9 cellular contexts compared by ENCODE assay signal in genomic region chr2:191625016-191625415, GRCh38. TPM values are rescaled to one million over a fixed set of nuclear protein-coding genes. Genes with fewer than 3 reads are reported as not detected.
DNase-seq lines count a peak whose midpoint lies in the region; ATAC-seq and TF ChIP-seq lines count a peak whose summit lies in the region.
"Had no signal": no experiment of that assay in that cellular context is flagged by ENCODE, and none has a peak within 500 bp of the region (broad histone marks: within the 10 kb centered on the region; RNA-seq: fewer than 3 reads in every experiment).

No MANE protein-coding gene starts in this region.

- no peak overlapping the region for H3K27ac ChIP-seq in esophagus muscularis mucosa (replicated peaks in 1 of 4)
- H3K27ac ChIP-seq: adrenal gland had no signal

- H3K4me1 Mint-ChIP-seq in Calu3 (ENCODE audit: low read depth, unreplicated experiment): peaks cover 85% of the 10 kb centered on the region
- H3K4me1 Mint-ChIP-seq in activated naive CD4-positive, alpha-beta T cell treated with anti-CD3 and anti-CD28 coated beads, Interleukin-2, amount 10 ng/mL, durations not matched to agents 7 days and 5 days: peaks cover 67% of the 10 kb centered on the region

- no peaks in the 10 kb centered on the region for H3K4me1 ChIP-seq in esophagus muscularis mucosa
- H3K4me1 ChIP-seq: adrenal gland had no signal

- no peak for ATAC-seq in GM18505 (IDR thresholded peaks at IDR 0.05; ENCODE audit: unreplicated experiment)

- DNase-seq in Calu3: no peak
- DNase-seq in HCEC 1CT: peak; percentile 26
- peak; percentile 81 for DNase-seq in NOMO-1 treated with DMSO at 0.1 percent for 48 hours (lab: John Stamatoyannopoulos, UW; ENCODE audit: unreplicated experiment)
- peak; percentile 57 for DNase-seq in activated naive CD4-positive, alpha-beta T cell treated with anti-CD3 and anti-CD28 coated beads, Interleukin-2, amount 10 ng/mL, durations not matched to agents 7 days and 5 days
- DNase-seq in stimulated activated CD8-positive, alpha-beta memory T cell treated with anti-CD3 and anti-CD28 coated beads, Interleukin-12 subunit alpha, Interleukin-12 subunit beta, amount 100 ng/mL, for 1 hour (ENCODE audit: low read depth): peak; percentile 17
- no peak for DNase-seq in esophagus muscularis mucosa (ENCODE audit: extremely low spot score)
- DNase-seq in NCI-H2081 treated with DMSO at 0.1 percent for 48 hours (lab: John Stamatoyannopoulos, UW): no peak

- no peaks in the 10 kb centered on the region for H3K27me3 Mint-ChIP-seq in Calu3 (ENCODE audit: unreplicated experiment)
- H3K27me3 Mint-ChIP-seq in activated naive CD4-positive, alpha-beta T cell treated with anti-CD3 and anti-CD28 coated beads, Interleukin-2, amount 10 ng/mL, durations not matched to agents 7 days and 5 days: no peaks in the 10 kb centered on the region

- H3K27ac Mint-ChIP-seq in Calu3 (ENCODE audit: unreplicated experiment): peak overlapping the region; percentile 48
- peak overlapping the region; percentile 85 for H3K27ac Mint-ChIP-seq in activated naive CD4-positive, alpha-beta T cell treated with anti-CD3 and anti-CD28 coated beads, Interleukin-2, amount 10 ng/mL, durations not matched to agents 7 days and 5 days

- TF ChIP-seq POLR2A in esophagus muscularis mucosa (IDR thresholded peaks at IDR 0.05; ENCODE audit: low read depth) (no peak), GM18505 (IDR thresholded peaks at IDR 0.05; ENCODE audit: borderline replicate concordance, extremely low read depth, insufficient read depth, insufficient read length) (no peak)

- no peak overlapping the region for H3K4me3 ChIP-seq in esophagus muscularis mucosa
- H3K4me3 ChIP-seq: adrenal gland had no signal

- no peak for TF ChIP-seq EP300 in esophagus muscularis mucosa (IDR thresholded peaks at IDR 0.05)

- 71% methylated on average over 3 of the region's 3 CpGs for WGBS in esophagus muscularis mucosa

- no peaks in the 10 kb centered on the region for H3K9me3 ChIP-seq in esophagus muscularis mucosa
- H3K9me3 ChIP-seq: adrenal gland had no signal

- H3K27me3 ChIP-seq in esophagus muscularis mucosa: no peaks in the 10 kb centered on the region
- H3K27me3 ChIP-seq: adrenal gland had no signal

- H3K36me3 ChIP-seq in esophagus muscularis mucosa: no peaks in the 10 kb centered on the region
- H3K36me3 ChIP-seq: adrenal gland had no signal

- H3K9me3 Mint-ChIP-seq in Calu3 (ENCODE audit: low read depth, unreplicated experiment): no peaks in the 10 kb centered on the region
- peaks cover 9% of the 10 kb centered on the region for H3K9me3 Mint-ChIP-seq in activated naive CD4-positive, alpha-beta T cell treated with anti-CD3 and anti-CD28 coated beads, Interleukin-2, amount 10 ng/mL, durations not matched to agents 7 days and 5 days

- BruUV-seq in Calu3 (replicated peaks; lab: Mats Ljungman, UMichigan): no TSS peak

- no peak overlapping the region for H3K4me3 Mint-ChIP-seq in Calu3 (ENCODE audit: low read depth, unreplicated experiment)
- no peak overlapping the region for H3K4me3 Mint-ChIP-seq in activated naive CD4-positive, alpha-beta T cell treated with anti-CD3 and anti-CD28 coated beads, Interleukin-2, amount 10 ng/mL, durations not matched to agents 7 days and 5 days

- TF ChIP-seq CTCF in Calu3 (IDR thresholded peaks at IDR 0.05; ENCODE audit: unreplicated experiment) (no peak), esophagus muscularis mucosa (IDR thresholded peaks at IDR 0.05) (no peak)

- intact Hi-C loops in Calu3 (cut with micrococcal nuclease; ENCODE audit: unreplicated experiment) (no loop called here), esophagus muscularis mucosa (cut with DNase I) (no loop called here)

- CTCF ChIA-PET in Calu3 (lab: Charles Lee): interaction anchor here (1.6 kb wide), 1 partner anchor 13 kb away, joined by 3 read pairs; no protein-coding TSS in a partner anchor
- CTCF ChIA-PET in activated naive CD4-positive, alpha-beta T cell treated with anti-CD3 and anti-CD28 coated beads, Interleukin-2, amount 10 ng/mL, durations not matched to agents 7 days and 5 days (lab: Charles Lee): interaction anchor here (1.6 to 1.7 kb wide), 2 partner anchors 42 to 51 kb away, joined by 3 to 5 read pairs; no protein-coding TSS in a partner anchor

- H3K36me3 Mint-ChIP-seq in Calu3 (ENCODE audit: insufficient read depth, unreplicated experiment): no peaks in the 10 kb centered on the region
- H3K36me3 Mint-ChIP-seq in activated naive CD4-positive, alpha-beta T cell treated with anti-CD3 and anti-CD28 coated beads, Interleukin-2, amount 10 ng/mL, durations not matched to agents 7 days and 5 days: peaks cover 30% of the 10 kb centered on the region

RNA-seq across cellular contexts. Expression of gene NABP1, which starts 52.9 kb away (rescaled TPM):
- total RNA-seq in Calu3 (2022): 63.9 and 71.8 TPM in 2 replicates
- total RNA-seq in esophagus muscularis mucosa: 10 to 100 TPM in 2 of 4 donors, 1 to 10 TPM in 2; 4.2 to 27.8 (median 8.0) TPM

Comparison
In these comparisons a context has a peak if more than half of its experiments do, and no peak if none do; other contexts are left out.
1. DNase-seq: peak in HCEC 1CT (single experiment), NOMO-1 treated with DMSO at 0.1 percent for 48 hours (single experiment), activated naive CD4-positive, alpha-beta T cell treated with anti-CD3 and anti-CD28 coated beads, Interleukin-2, amount 10 ng/mL, durations not matched to agents 7 days and 5 days (single experiment) and stimulated activated CD8-positive, alpha-beta memory T cell treated with anti-CD3 and anti-CD28 coated beads, Interleukin-12 subunit alpha, Interleukin-12 subunit beta, amount 100 ng/mL, for 1 hour (single experiment); none in Calu3 (single experiment), esophagus muscularis mucosa (single experiment) and NCI-H2081 treated with DMSO at 0.1 percent for 48 hours (single experiment).